Comparison of ENCODE assay signal across 13 cellular contexts in the genomic region with DNA sequence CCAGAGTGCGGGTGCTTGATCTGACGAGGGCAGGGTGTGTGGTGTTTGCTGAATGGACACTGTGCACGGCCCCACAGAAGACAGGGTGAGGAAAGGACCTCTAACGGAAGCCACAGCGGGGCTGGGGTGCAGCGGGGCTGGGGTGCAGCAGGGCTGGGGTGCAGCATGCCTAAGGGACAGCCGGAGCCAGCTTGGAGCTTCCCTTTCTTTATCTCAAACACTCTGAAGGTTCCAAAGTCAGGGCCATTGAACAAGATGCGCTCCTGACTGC.
"Had no signal": no experiment of that assay in that cellular context is flagged by ENCODE, and none has a peak within 500 bp of the region (broad histone marks: within the 10 kb centered on the region; RNA-seq: fewer than 3 reads in every experiment).

No MANE protein-coding gene starts in this region.

- H3K27ac ChIP-seq: colonic mucosa had no signal

- H3K9me3 Mint-ChIP-seq: activated naive CD4-positive, alpha-beta T cell treated with anti-CD3 and anti-CD28 coated beads, Interleukin-2, amount 50 U/mL, for 24 hours; central memory CD8-positive, alpha-beta T cell; natural killer cell treated with Interleukin-12 subunit alpha and Interleukin-12 subunit beta and Interleukin-15 and Interleukin-18, amount 100 ng/mL, for 72 hours; stimulated activated naive CD8-positive, alpha-beta T cell treated with anti-CD3 and anti-CD28 coated beads, Interleukin-15, Interleukin-2, amounts not matched to agents 100 ng/mL and 50 ng/mL, for 24 hours had no signal

- H3K4me1 Mint-ChIP-seq: activated naive CD4-positive, alpha-beta T cell treated with anti-CD3 and anti-CD28 coated beads, Interleukin-2, amount 50 U/mL, for 24 hours; central memory CD8-positive, alpha-beta T cell had no signal

- H3K36me3 Mint-ChIP-seq: activated naive CD4-positive, alpha-beta T cell treated with anti-CD3 and anti-CD28 coated beads, Interleukin-2, amount 50 U/mL, for 24 hours; natural killer cell treated with Interleukin-12 subunit alpha and Interleukin-12 subunit beta and Interleukin-15 and Interleukin-18, amount 100 ng/mL, for 72 hours had no signal

- H3K27ac Mint-ChIP-seq: activated naive CD4-positive, alpha-beta T cell treated with anti-CD3 and anti-CD28 coated beads, Interleukin-2, amount 50 U/mL, for 24 hours; natural killer cell treated with Interleukin-12 subunit alpha and Interleukin-12 subunit beta and Interleukin-15 and Interleukin-18, amount 100 ng/mL, for 72 hours; stimulated activated naive CD8-positive, alpha-beta T cell treated with anti-CD3 and anti-CD28 coated beads, Interleukin-15, Interleukin-2, amounts not matched to agents 100 ng/mL and 50 ng/mL, for 24 hours had no signal

- H3K4me3 Mint-ChIP-seq: activated naive CD4-positive, alpha-beta T cell treated with anti-CD3 and anti-CD28 coated beads, Interleukin-2, amount 50 U/mL, for 24 hours; central memory CD8-positive, alpha-beta T cell; natural killer cell treated with Interleukin-12 subunit alpha and Interleukin-12 subunit beta and Interleukin-15 and Interleukin-18, amount 100 ng/mL, for 72 hours; stimulated activated naive CD8-positive, alpha-beta T cell treated with anti-CD3 and anti-CD28 coated beads, Interleukin-15, Interleukin-2, amounts not matched to agents 100 ng/mL and 50 ng/mL, for 24 hours had no signal

- DNase-seq: activated CD4-positive, alpha-beta T cell treated with anti-CD3 and anti-CD28 coated beads, Interleukin-2, amount 50 U/mL, for 4 hours; activated gamma-delta T cell; colonic mucosa; esophagus squamous epithelium; nucleus accumbens; stimulated activated CD4-positive, alpha-beta T cell treated with anti-CD3 and anti-CD28 coated beads, Interleukin-2, amount 100 ng/mL, for 24 hours; upper lobe of left lung had no signal

- H3K4me3 ChIP-seq: ascending aorta, colonic mucosa, esophagus squamous epithelium, thoracic aorta, upper lobe of left lung had no signal

- H3K27me3 ChIP-seq: ascending aorta, colonic mucosa, upper lobe of left lung had no signal

- H3K9me3 ChIP-seq: ascending aorta, colonic mucosa, esophagus squamous epithelium, thoracic aorta, upper lobe of left lung had no signal

- H3K27me3 Mint-ChIP-seq: central memory CD8-positive, alpha-beta T cell had no signal

- H3K36me3 ChIP-seq: ascending aorta, colonic mucosa, esophagus squamous epithelium, thoracic aorta, upper lobe of left lung had no signal
